8 cellular contexts compared by ENCODE assay signal in the genomic region with DNA sequence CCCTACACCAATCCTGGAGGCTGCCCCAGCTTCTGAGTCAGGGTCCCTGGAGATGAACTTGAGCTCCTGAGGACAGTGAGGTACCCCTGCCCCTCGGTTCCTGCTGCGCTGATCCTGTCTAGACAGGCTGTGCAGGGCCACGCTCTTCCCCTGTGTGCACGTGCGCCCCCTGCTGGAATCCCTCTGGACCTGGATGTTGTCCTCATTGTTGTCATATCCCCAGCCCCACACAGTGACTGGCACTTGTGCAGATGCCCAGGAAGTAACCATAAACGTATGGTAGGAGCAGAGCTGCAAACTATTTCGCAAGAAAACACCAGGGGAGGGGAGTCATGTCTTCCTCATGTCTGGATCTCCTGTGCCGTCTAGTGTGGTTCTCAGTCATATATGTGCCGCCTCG.
A peak's percentile ranks its signal among the peaks of the same experiment; 100 is the strongest.
DNase-seq lines count a peak whose midpoint lies in the region; ATAC-seq and TF ChIP-seq lines count a peak whose summit lies in the region.

No MANE protein-coding gene starts in this region.

- H3K36me3 ChIP-seq in Panc1 (ENCODE audit: control insufficient read depth, insufficient read depth, low read length), result no peaks in the 10 kb centered on the region

- TF ChIP-seq CTCF in Panc1 (IDR thresholded peaks at IDR 0.05) (peak; percentile 76), astrocyte of the cerebellum (IDR thresholded peaks at IDR 0.05; ENCODE audit: low read depth, low read length, missing control alignments) (peak; percentile 19)

- ATAC-seq in Panc1 (peak; percentile 84), HG02840 (IDR thresholded peaks at IDR 0.05; ENCODE audit: low FRiP score, unreplicated experiment) (no peak)

- in situ Hi-C loops in Panc1 (cut with HindIII; ENCODE audit: low pct_unique_long_range_greater_than_20kb, low sequenced_read_pairs) (no loop called here), astrocyte of the cerebellum (cut with HindIII; ENCODE audit: low sequenced_read_pairs) (no loop called here)

- POLR2A ChIA-PET in Panc1 (lab: Charles Lee), result no interaction called here

- H3K4me3 ChIP-seq in Panc1 (ENCODE audit: low read depth in 2 of 2, low read length in 2 of 2) (no peak overlapping the region), astrocyte of the cerebellum (ENCODE audit: low read depth, low read length) (no peak overlapping the region)

- no TSS peak for BruUV-seq in Panc1 (replicated peaks; lab: Mats Ljungman, UMichigan)

- intact Hi-C loops in Panc1 (cut with micrococcal nuclease; ENCODE audit: unreplicated experiment), result loop anchor here (5.0 kb wide), 1 partner anchor 97 kb away; no protein-coding TSS in a partner anchor

- H3K9me3 ChIP-seq in Panc1 (ENCODE audit: control insufficient read depth, insufficient read depth, low read depth, low read length), result no peaks in the 10 kb centered on the region

- CTCF ChIA-PET in Panc1 (lab: Charles Lee), result interaction anchor here (0.6 kb wide), 2 partner anchors 29 to 132 kb away, joined by 3 read pairs; no protein-coding TSS in a partner anchor

- no peaks in the 10 kb centered on the region for H3K4me1 ChIP-seq in Panc1 (ENCODE audit: control insufficient read depth, insufficient read depth, low read length)

- H3K27me3 ChIP-seq in Panc1 (ENCODE audit: control insufficient read depth, insufficient read depth, low read length), result no peaks in the 10 kb centered on the region

- peak; percentile 12 for DNase-seq in activated gamma-delta T cell treated with Interleukin-2 at 50 U/mL for 16 hours
- DNase-seq in activated gamma-delta T cell (lab: John Stamatoyannopoulos, UW), result no peak
- peak; percentile 10 for DNase-seq in Panc1 (ENCODE audit: low read depth, low spot score)
- DNase-seq in astrocyte of the cerebellum (ENCODE audit: low read depth), result no peak
- peak; percentile 23 for DNase-seq in kidney glomerular epithelial cell (lab: John Stamatoyannopoulos, UW)
- peak; percentile 30 for DNase-seq in stimulated activated CD8-positive, alpha-beta memory T cell treated with anti-CD3 and anti-CD28 coated beads, Interleukin-4, amount 100 ng/mL, for 24 hours (ENCODE audit: low read depth)
- DNase-seq in NCI-H226, result no peak

- no peak overlapping the region for H3K27ac ChIP-seq in Panc1 (ENCODE audit: low read length)

Comparison
In these comparisons a context has a peak if more than half of its experiments do, and no peak if none do; other contexts are left out.
1. DNase-seq: peak in activated gamma-delta T cell treated with Interleukin-2 at 50 U/mL for 16 hours (single experiment), Panc1 (single experiment), kidney glomerular epithelial cell (single experiment) and stimulated activated CD8-positive, alpha-beta memory T cell treated with anti-CD3 and anti-CD28 coated beads, Interleukin-4, amount 100 ng/mL, for 24 hours (single experiment); none in activated gamma-delta T cell (single experiment), astrocyte of the cerebellum (single experiment) and NCI-H226 (single experiment).